In the genomic region with DNA sequence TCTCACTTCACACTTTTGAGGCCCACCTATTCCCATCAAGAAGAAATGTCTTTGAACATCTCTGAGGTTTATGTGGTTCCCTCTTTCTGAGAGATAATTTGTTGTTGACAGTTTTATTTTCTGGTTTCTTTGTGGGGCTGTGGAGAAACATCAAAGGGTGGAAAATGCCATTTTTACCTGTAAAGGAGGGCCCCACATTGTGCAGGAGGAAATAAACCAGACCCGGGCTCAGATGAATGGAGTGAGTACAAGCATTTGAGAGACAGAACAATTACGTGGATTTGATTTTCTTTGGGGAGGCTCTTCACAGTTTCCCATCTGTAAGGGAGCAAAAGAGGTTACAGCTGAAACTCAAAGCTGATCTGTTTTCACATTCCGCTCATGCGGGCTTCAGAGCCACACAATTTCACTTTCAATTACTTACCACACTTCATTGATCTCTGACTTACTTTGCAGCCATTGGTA, we compare ENCODE assay signal across 9 cellular contexts. TPM values are rescaled to one million over a fixed set of nuclear protein-coding genes. Genes with fewer than 3 reads are reported as not detected.
DNase-seq lines count a peak whose midpoint lies in the region; ATAC-seq and TF ChIP-seq lines count a peak whose summit lies in the region.
"Had no signal": no experiment of that assay in that cellular context is flagged by ENCODE, and none has a peak within 500 bp of the region (broad histone marks: within the 10 kb centered on the region; RNA-seq: fewer than 3 reads in every experiment).

No MANE protein-coding gene starts in this region.

- CTCF ChIA-PET in WTC11 (lab: Charles Lee): interaction anchor here (1.1 to 3.5 kb wide), 3 partner anchors 10 to 17 kb away, joined by 3 to 33 read pairs (median 4); no protein-coding TSS in a partner anchor

- H3K36me3 ChIP-seq in cardiac muscle cell: peaks cover 1% of the 10 kb centered on the region

- H3K4me3 Mint-ChIP-seq in stimulated activated memory B cell treated with anti-CD40 and anti-IgM and Interleukin-4, amounts not matched to agents 10 μg/mL and 1 μg/mL and 100 μg/mL, for 72 hours: no peak overlapping the region
- no peak overlapping the region for H3K4me3 Mint-ChIP-seq in WTC11

- H3K4me1 Mint-ChIP-seq in stimulated activated memory B cell treated with anti-CD40 and anti-IgM and Interleukin-4, amounts not matched to agents 10 μg/mL and 1 μg/mL and 100 μg/mL, for 72 hours: peaks cover 28% of the 10 kb centered on the region
- H3K4me1 Mint-ChIP-seq in WTC11: peaks cover 6% of the 10 kb centered on the region

- peak overlapping the region; percentile 25 for H3K27ac ChIP-seq in cardiac muscle cell

- POLR2A ChIA-PET in WTC11 (lab: Charles Lee): no interaction called here

- peaks cover 17% of the 10 kb centered on the region for H3K4me1 ChIP-seq in cardiac muscle cell (ENCODE audit: low read depth)

- H3K4me3 ChIP-seq in cardiac muscle cell: no peak overlapping the region
- H3K4me3 ChIP-seq: mucosa of descending colon had no signal

- DNase-seq in cardiac muscle cell (ENCODE audit: low read depth in 1 of 2, low spot score in 1 of 2): no peak
- DNase-seq in left ventricle myocardium superior: no peak
- DNase-seq in SW480 (ENCODE audit: low spot score): peak; percentile 41
- no peak for DNase-seq in WTC11 (ENCODE audit: low spot score)
- no peak for DNase-seq in DMS 273 treated with DMSO at 0.1 percent for 48 hours (lab: John Stamatoyannopoulos, UW)
- no peak for DNase-seq in NCI-H146 (lab: John Stamatoyannopoulos, UW)
- DNase-seq: mucosa of descending colon had no signal

- H3K27me3 ChIP-seq in cardiac muscle cell: no peaks in the 10 kb centered on the region

- peaks cover 14% of the 10 kb centered on the region for H3K36me3 Mint-ChIP-seq in stimulated activated memory B cell treated with anti-CD40 and anti-IgM and Interleukin-4, amounts not matched to agents 10 μg/mL and 1 μg/mL and 100 μg/mL, for 72 hours
- H3K36me3 Mint-ChIP-seq in WTC11: peaks cover 23% of the 10 kb centered on the region

- ATAC-seq in left ventricle myocardium superior (no peak), HG02623 (IDR thresholded peaks at IDR 0.05; ENCODE audit: unreplicated experiment) (peak; percentile 66), WTC11 (no peak)
- peak; percentile 62 for ATAC-seq in stimulated activated memory B cell treated with anti-CD40 and anti-IgM and Interleukin-4, amounts not matched to agents 10 μg/mL and 1 μg/mL and 100 μg/mL, for 72 hours
- ATAC-seq: mucosa of descending colon had no signal

- no peaks in the 10 kb centered on the region for H3K9me3 ChIP-seq in cardiac muscle cell (ENCODE audit: low read depth)
- H3K9me3 ChIP-seq: mucosa of descending colon had no signal

- H3K9me3 Mint-ChIP-seq in stimulated activated memory B cell treated with anti-CD40 and anti-IgM and Interleukin-4, amounts not matched to agents 10 μg/mL and 1 μg/mL and 100 μg/mL, for 72 hours: no peaks in the 10 kb centered on the region
- peaks cover 13% of the 10 kb centered on the region for H3K9me3 Mint-ChIP-seq in WTC11

- no peaks in the 10 kb centered on the region for H3K27me3 Mint-ChIP-seq in stimulated activated memory B cell treated with anti-CD40 and anti-IgM and Interleukin-4, amounts not matched to agents 10 μg/mL and 1 μg/mL and 100 μg/mL, for 72 hours
- no peaks in the 10 kb centered on the region for H3K27me3 Mint-ChIP-seq in WTC11 (ENCODE audit: low read depth)

- H3K27ac Mint-ChIP-seq in stimulated activated memory B cell treated with anti-CD40 and anti-IgM and Interleukin-4, amounts not matched to agents 10 μg/mL and 1 μg/mL and 100 μg/mL, for 72 hours: peak overlapping the region; percentile 69
- H3K27ac Mint-ChIP-seq in WTC11: no peak overlapping the region

- intact Hi-C loops in left ventricle myocardium superior (cut with micrococcal nuclease): loop anchor here (5.0 kb wide), 1 partner anchor 34 kb away; no protein-coding TSS in a partner anchor

- no peak for TF ChIP-seq CTCF in cardiac muscle cell (IDR thresholded peaks at IDR 0.05; ENCODE audit: low read depth, low read length)
- no peak for TF ChIP-seq CTCF in WTC11 (IDR thresholded peaks at IDR 0.05)

TF ChIP-seq in WTC11, 78 proteins besides CTCF, POLR2A, EP300 and RAD21:
- TF ChIP-seq, protein P1, sequence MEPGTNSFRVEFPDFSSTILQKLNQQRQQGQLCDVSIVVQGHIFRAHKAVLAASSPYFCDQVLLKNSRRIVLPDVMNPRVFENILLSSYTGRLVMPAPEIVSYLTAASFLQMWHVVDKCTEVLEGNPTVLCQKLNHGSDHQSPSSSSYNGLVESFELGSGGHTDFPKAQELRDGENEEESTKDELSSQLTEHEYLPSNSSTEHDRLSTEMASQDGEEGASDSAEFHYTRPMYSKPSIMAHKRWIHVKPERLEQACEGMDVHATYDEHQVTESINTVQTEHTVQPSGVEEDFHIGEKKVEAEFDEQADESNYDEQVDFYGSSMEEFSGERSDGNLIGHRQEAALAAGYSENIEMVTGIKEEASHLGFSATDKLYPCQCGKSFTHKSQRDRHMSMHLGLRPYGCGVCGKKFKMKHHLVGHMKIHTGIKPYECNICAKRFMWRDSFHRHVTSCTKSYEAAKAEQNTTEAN (CRISPR knock-in tag; IDR thresholded peaks at IDR 0.05): no peak
- TF ChIP-seq HMGA2 (CRISPR knock-in tag; IDR thresholded peaks at IDR 0.05): no peak

RNA-seq across cellular contexts. Expression of a gene that starts 29.8 kb away (rescaled TPM):
- total RNA-seq in cardiac muscle cell (12.7 and 19.0 TPM in 2 replicates), left ventricle myocardium superior (27.6 TPM), WTC11 (2021) (13.0 to 16.8 TPM (median 13.4 TPM) in 3 replicates)
- polyA plus RNA-seq in cardiac muscle cell: 20.1 and 23.3 TPM in 2 replicates

RNA-seq across cellular contexts. Expression of a gene that starts 39.5 kb away (rescaled TPM):
- total RNA-seq in cardiac muscle cell: 1.7 and 2.2 TPM in 2 replicates
- 3.0 and 5.1 TPM in 2 replicates for polyA plus RNA-seq in cardiac muscle cell
- total RNA-seq in left ventricle myocardium superior: 1.1 TPM
- 10.7 to 18.7 TPM (median 17.6 TPM) in 3 replicates for total RNA-seq in WTC11 (2021)

RNA-seq across cellular contexts. Expression of a gene that starts 45.2 kb away (rescaled TPM):
- total RNA-seq in cardiac muscle cell: 0.99 and 1.9 TPM in 2 replicates
- 1.1 and 1.4 TPM in 2 replicates for polyA plus RNA-seq in cardiac muscle cell
- total RNA-seq in left ventricle myocardium superior: 1.2 TPM
- total RNA-seq in WTC11 (2021): 0.92 to 1.1 TPM (median 1.0 TPM) in 3 replicates

RNA-seq across cellular contexts. Expression of a gene that starts 53.8 kb away (rescaled TPM):
- total RNA-seq in cardiac muscle cell (80.5 and 111 TPM in 2 replicates), left ventricle myocardium superior (163 TPM), WTC11 (2021) (87.9 to 99.5 TPM (median 99.2 TPM) in 3 replicates)
- 245 and 260 TPM in 2 replicates for polyA plus RNA-seq in cardiac muscle cell

Comparison
In these comparisons a context has a peak if more than half of its experiments do, and no peak if none do; other contexts are left out.
1. ATAC-seq: peak in HG02623 (single experiment) and stimulated activated memory B cell treated with anti-CD40 and anti-IgM and Interleukin-4, amounts not matched to agents 10 μg/mL and 1 μg/mL and 100 μg/mL, for 72 hours (single experiment); none in left ventricle myocardium superior (single experiment) and WTC11 (single experiment).